ENCODE assay signal across 1 cellular context in the genomic region with DNA sequence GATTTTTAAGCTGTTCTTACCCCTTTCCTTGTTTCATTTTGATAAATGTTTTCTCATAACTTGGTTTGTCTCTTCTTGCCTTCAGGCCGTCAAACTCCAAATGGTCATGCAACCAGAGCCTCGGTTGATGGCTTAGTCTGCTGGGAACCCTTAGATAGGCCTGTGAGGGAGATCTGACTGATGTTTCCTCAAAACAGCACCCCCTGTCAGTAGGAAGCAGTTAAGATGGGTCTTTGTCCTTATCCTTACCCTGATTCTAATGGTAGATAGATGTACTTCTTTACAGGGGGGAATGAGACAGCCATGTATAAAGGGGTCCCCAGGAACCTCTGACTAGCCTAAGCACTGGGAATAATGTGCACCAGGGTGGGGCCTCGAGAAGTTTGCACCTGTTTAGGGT.
TF ChIP-seq lines count a peak whose summit lies in the region.

No MANE protein-coding gene starts in this region.

TF ChIP-seq in GM12878, 131 proteins besides CTCF, POLR2A, EP300 and RAD21 (continued from another document):
- TF ChIP-seq IRF4 (IDR thresholded peaks at IDR 0.05; ENCODE audit: low read depth, low read length) = no peak
TF ChIP-seq in GM12878: peak in this region for 0.
